ENCODE assay signal across 20 cellular contexts in the genomic region with DNA sequence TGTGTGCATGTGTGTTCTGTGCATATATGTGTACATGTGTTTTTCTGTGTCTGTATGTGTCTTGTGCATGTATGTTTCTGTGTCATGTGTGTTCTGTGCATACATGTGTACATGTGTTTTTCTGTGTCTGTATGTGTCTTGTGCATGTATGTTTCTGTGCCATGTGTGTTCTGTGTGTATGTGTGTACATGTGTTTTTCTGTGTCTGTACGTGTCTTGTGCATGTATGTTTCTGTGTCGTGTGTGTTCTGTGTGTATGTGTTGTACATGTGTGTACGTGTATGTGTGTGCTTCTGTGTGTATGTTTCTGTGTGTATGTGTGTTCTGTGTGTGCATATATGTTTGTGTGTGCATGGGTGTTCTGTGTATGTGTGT. TPM values are rescaled to one million over a fixed set of nuclear protein-coding genes. Genes with fewer than 3 reads are reported as not detected.
DNase-seq lines count a peak whose midpoint lies in the region; ATAC-seq, FAIRE-seq and TF ChIP-seq lines count a peak whose summit lies in the region.
"Had no signal": no experiment of that assay in that cellular context is flagged by ENCODE, and none has a peak within 500 bp of the region (broad histone marks: within the 10 kb centered on the region; RNA-seq: fewer than 3 reads in every experiment).

No MANE protein-coding gene starts in this region.

- TF ChIP-seq CTCF in K562 (IDR thresholded peaks at IDR 0.05 in 2 of 3, conservative IDR thresholded peaks at IDR 0.05 in 1 of 3; ENCODE audit: insufficient read depth in 2 of 3, low read depth in 1 of 3, low read length in 3 of 3) (no peak), pancreas (IDR thresholded peaks at IDR 0.05) (no peak)

- H3K9me3 ChIP-seq in K562 (replicated peaks; ENCODE audit: control insufficient read depth, insufficient read depth, low read depth, low read length) (peaks cover 9% of the 10 kb centered on the region; the same call in 1 of the 2 replicates), neuronal stem cell (replicated peaks in 1 of 2; ENCODE audit: control insufficient read depth in 2 of 2, insufficient read depth in 1 of 2, low read depth in 1 of 2, low read length in 2 of 2) (peaks cover 0 to 8% of the 10 kb centered on the region in 2 donors), pancreas (no peaks in the 10 kb centered on the region)

- H3K4me1 ChIP-seq in K562 (replicated peaks in 1 of 2; ENCODE audit: control insufficient read depth in 2 of 2, insufficient read depth in 2 of 2, low read length in 2 of 2) (no peaks in the 10 kb centered on the region), neuronal stem cell (ENCODE audit: control insufficient read depth in 2 of 2, insufficient read depth in 1 of 2, low read depth in 1 of 2, low read length in 2 of 2) (no peaks in the 10 kb centered on the region), pancreas (no peaks in the 10 kb centered on the region)
- H3K4me1 ChIP-seq: Caco-2 had no signal

- H3K27ac ChIP-seq in K562 (ENCODE audit: extremely low read depth, low read depth, low read length) (no peak overlapping the region), neuronal stem cell (replicated peaks; ENCODE audit: low read length) (no peak overlapping the region), pancreas (no peak overlapping the region)
- H3K27ac ChIP-seq: C4-2B, HL-60, KMS-11 had no signal

- H2BK5ac ChIP-seq in neuronal stem cell (ENCODE audit: low read length) = no peak overlapping the region

- H2AFZ ChIP-seq in K562 (ENCODE audit: low read depth, low read length) (no peak overlapping the region), neuronal stem cell (ENCODE audit: low read length) (no peak overlapping the region)

- H3K4me3 ChIP-seq in K562 (no peak overlapping the region), neuronal stem cell (ENCODE audit: low read length in 2 of 2) (no peak overlapping the region), pancreas (no peak overlapping the region)

- H3K23ac ChIP-seq in neuronal stem cell (ENCODE audit: low read depth, low read length, poor library complexity) = no peak overlapping the region

- TF ChIP-seq RAD21 in K562 (CRISPR knock-in tag; conservative IDR thresholded peaks at IDR 0.05 in 1 of 2, IDR thresholded peaks at IDR 0.05 in 1 of 2) = no peak

- H2BK12ac ChIP-seq in neuronal stem cell (ENCODE audit: low read length) = no peak overlapping the region

- no peak overlapping the region for H3K14ac ChIP-seq in neuronal stem cell (ENCODE audit: low read length)

- no peaks in the 10 kb centered on the region for H3K79me2 ChIP-seq in K562 (ENCODE audit: control insufficient read depth, insufficient read depth, low read length)

- no peak for TF ChIP-seq EP300 in K562 (IDR thresholded peaks at IDR 0.05; ENCODE audit: low read length)

- no peak overlapping the region for H3K18ac ChIP-seq in neuronal stem cell (ENCODE audit: low read length)

- DNase-seq in GM12891 (ENCODE audit: insufficient read length, low spot score) (no peak), HTR-8/SVneo (ENCODE audit: insufficient read length, low spot score) (no peak), K562 (ENCODE audit: extremely low read depth in 1 of 4, low spot score in 3 of 4) (no peak), neuronal stem cell (ENCODE audit: low spot score) (no peak), left lobe of liver (ENCODE audit: low spot score) (no peak), pancreas (no peak)
- DNase-seq: AML-193; Caco-2; CD4-positive, alpha-beta T cell; GDM1; GOT3; H9 had no signal

- FAIRE-seq in GM12891 (lab: Jason Lieb, UNC) (peak; percentile 90), HTR-8/SVneo (lab: Jason Lieb, UNC) (peak; percentile 99), K562 (lab: Jason Lieb, UNC) (peak; percentile 69), pancreas (lab: Jason Lieb, UNC) (no peak)
- FAIRE-seq: A204.1, D721Med had no signal

- H4K91ac ChIP-seq in neuronal stem cell (ENCODE audit: low read depth, low read length, poor library complexity) = no peak overlapping the region

- H3K27me3 ChIP-seq in K562 (ENCODE audit: control insufficient read depth in 2 of 2, insufficient read depth in 2 of 2, low read length in 2 of 2) = peaks cover 9 to 38% of the 10 kb centered on the region in 2 experiments; a peak in 4 of 5 replicates
- peaks cover 0 to 5% (median 3%) of the 10 kb centered on the region in 3 experiments for H3K27me3 ChIP-seq in neuronal stem cell (ENCODE audit: control insufficient read depth in 3 of 3, insufficient read depth in 3 of 3, low read depth in 1 of 3, low read length in 3 of 3)
- no peaks in the 10 kb centered on the region for H3K27me3 ChIP-seq in pancreas

- H2BK15ac ChIP-seq in neuronal stem cell (ENCODE audit: low read length) = no peak overlapping the region

- intact Hi-C loops in K562 (cut with micrococcal nuclease) = no loop called here
- intact Hi-C loops in pancreas (cut with DNase I) = no loop called here

- no peaks in the 10 kb centered on the region for H3K9me1 ChIP-seq in K562 (ENCODE audit: control insufficient read depth, insufficient read depth, low read length)

- in situ Hi-C loops in K562 (cut with MboI) = no loop called here

- peak overlapping the region; percentile 1 for H3K4ac ChIP-seq in neuronal stem cell (ENCODE audit: low read length)

- POLR2A ChIA-PET in K562 (lab: Yijun Ruan, JAX) = no interaction called here

- H3K79me1 ChIP-seq in neuronal stem cell (ENCODE audit: low read depth, low read length) = peaks cover 6% of the 10 kb centered on the region

- H3K4me2 ChIP-seq in K562 (ENCODE audit: insufficient read depth, low read length) (no peak overlapping the region), neuronal stem cell (ENCODE audit: insufficient read depth, low read length, poor library complexity, severe bottlenecking) (no peak overlapping the region)
- H3K4me2 ChIP-seq: KMS-11 had no signal

- no TSS peak for BruUV-seq in K562 (replicated peaks; lab: Mats Ljungman, UMichigan)

- no peaks in the 10 kb centered on the region; the same call in 1 of the 2 replicates for H4K20me1 ChIP-seq in K562 (replicated peaks; ENCODE audit: control insufficient read depth, insufficient read depth, low read length)

- no peak overlapping the region for H3K9ac ChIP-seq in K562 (ENCODE audit: insufficient read depth in 1 of 2, low read depth in 2 of 2, low read length in 2 of 2)
- peak overlapping the region; percentile 71 for H3K9ac ChIP-seq in neuronal stem cell (ENCODE audit: low read depth, low read length, poor library complexity)
- H3K9ac ChIP-seq: KMS-11 had no signal

- WGBS in K562 (ENCODE audit: insufficient coverage, low coverage, missing lambda C conversion rate) = 0% methylated on average over 3 of the region's 3 CpGs
- WGBS in neuronal stem cell (ENCODE audit: extremely low coverage in 2 of 2, insufficient read length in 2 of 2, insufficient replicate concordance in 1 of 2), 2 donors = no CpG with 5 or more reads among the region's 3 CpGs
- WGBS in pancreas, 2 donors = 68 to 73% methylated on average over 3 of the region's 3 CpGs

- H4K8ac ChIP-seq in neuronal stem cell (ENCODE audit: low read depth, low read length) = peak overlapping the region; percentile 43

- TF ChIP-seq POLR2A in GM12891 (IDR thresholded peaks at IDR 0.05; ENCODE audit: low read depth, low read length) = no peak
- TF ChIP-seq POLR2A in K562 (conservative IDR thresholded peaks at IDR 0.05) = no peak

- H2BK120ac ChIP-seq in neuronal stem cell (ENCODE audit: low read depth, low read length) = no peak overlapping the region

- ATAC-seq in K562 = no peak
- no peak for ATAC-seq in HG03469 (IDR thresholded peaks at IDR 0.05; ENCODE audit: unreplicated experiment)
- ATAC-seq in left lobe of liver = no peak
- no peak for ATAC-seq in pancreas

- no peaks in the 10 kb centered on the region for H3K36me3 ChIP-seq in K562 (ENCODE audit: control insufficient read depth, insufficient read depth, low read length)
- H3K36me3 ChIP-seq in neuronal stem cell (replicated peaks in 1 of 2; ENCODE audit: control insufficient read depth in 2 of 2, insufficient read depth in 2 of 2, low read length in 2 of 2) = no peaks in the 10 kb centered on the region
- H3K36me3 ChIP-seq in pancreas = no peaks in the 10 kb centered on the region

- no peak overlapping the region for H2AK5ac ChIP-seq in neuronal stem cell (ENCODE audit: low read depth, low read length)

- CTCF ChIA-PET in K562 (lab: Yijun Ruan, JAX; ENCODE audit: low intra/inter-chr PET ratio) = no interaction called here

RNA-seq across cellular contexts. Expression of a gene that starts 8.4 kb away (rescaled TPM):
- 8.5 TPM for polyA plus RNA-seq in GM12891 (2012; ENCODE audit: low read depth, missing spikeins)
- total RNA-seq in K562 (2011; cell fraction: chromatin; rRNA removed; ENCODE audit: low replicate concordance) = not detected in 2 replicates
- not detected in 2 replicates for total RNA-seq in K562 (2011; cell fraction: nucleolus; rRNA removed)
- total RNA-seq in K562 (2011; cell fraction: nucleoplasm; rRNA removed) = not detected in 2 replicates
- total RNA-seq in K562 (2014; rRNA removed) = not detected in 2 replicates
- total RNA-seq in K562 (2014; rRNA removed; fragmentation: Illumina TruSeq; extraction: Trizol) = not detected in 2 replicates
- total RNA-seq in K562 (2015; rRNA removed; fragmentation: Illumina TruSeq; extraction: Trizol) = 0.11 and 0.23 TPM in 2 replicates
- 0.27 TPM in 1 of 2 replicates, not detected in the other for total RNA-seq in K562 (2021)
- polyA plus RNA-seq in K562 (2011; rRNA removed) = 0.03 and 0.21 TPM in 2 replicates
- polyA plus RNA-seq in K562 (2011; cell fraction: cytosol; rRNA removed) = 0.22 TPM in 1 of 2 replicates, not detected in the other
- polyA plus RNA-seq in K562 (2011; cell fraction: nucleus; rRNA removed) = 0.07 and 0.18 TPM in 2 replicates
- 0.19 and 0.22 TPM in 2 replicates for polyA plus RNA-seq in K562 (2012)
- polyA plus RNA-seq in K562 (2014; fragmentation: Illumina TruSeq; extraction: Trizol) = 0.04 and 0.12 TPM in 2 replicates
- under 1 TPM in 1 of 2 experiments, not detected in 1; 0.03 TPM for polyA plus RNA-seq in K562 (2014; fragmentation: Nextera tagmentation; extraction: Ambion mirVana)
- polyA plus RNA-seq in K562 (2014; rRNA removed) = not detected in 2 replicates
- polyA minus RNA-seq in K562 (2011; rRNA and poly(A)+ RNA removed) = 0.11 TPM in 1 of 2 replicates, not detected in the other
- not detected in 2 replicates for polyA minus RNA-seq in K562 (2011; cell fraction: cytosol; rRNA and poly(A)+ RNA removed)
- polyA minus RNA-seq in K562 (2011; cell fraction: nucleus; rRNA and poly(A)+ RNA removed) = not detected in 2 replicates
- 1.6 TPM for polyA plus RNA-seq in neuronal stem cell (2013, experiment 1 of 2)
- polyA plus RNA-seq in neuronal stem cell (2013, experiment 2 of 2) = 1.4 TPM
- total RNA-seq in left lobe of liver = 14.0 TPM
- total RNA-seq in pancreas = 1 to 10 TPM in 3 of 6 donors, under 1 TPM in 3; 0.79 to 1.8 (median 1.2) TPM
- polyA plus RNA-seq in pancreas = 1 to 10 TPM; 1.3 to 3.1 TPM

RNA-seq across cellular contexts. Expression of a gene that starts 16.0 kb away (rescaled TPM):
- not detected for polyA plus RNA-seq in GM12891 (2012; ENCODE audit: low read depth, missing spikeins)
- not detected in 2 replicates for total RNA-seq in K562 (2011; cell fraction: chromatin; rRNA removed; ENCODE audit: low replicate concordance)
- not detected in 2 replicates for total RNA-seq in K562 (2011; cell fraction: nucleolus; rRNA removed)
- total RNA-seq in K562 (2011; cell fraction: nucleoplasm; rRNA removed) = not detected in 2 replicates
- total RNA-seq in K562 (2014; rRNA removed) (not detected in 2 replicates), K562 (2014; rRNA removed; fragmentation: Illumina TruSeq; extraction: Trizol) (not detected in 2 replicates), K562 (2015; rRNA removed; fragmentation: Illumina TruSeq; extraction: Trizol) (not detected in 2 replicates), K562 (2021) (not detected in 2 replicates), left lobe of liver (not detected), pancreas (1 to 10 TPM in 1 of 6 donors, under 1 TPM in 5; 0.19 to 4.7 (median 0.26) TPM)
- polyA plus RNA-seq in K562 (2011; rRNA removed) (not detected in 2 replicates), K562 (2014; fragmentation: Illumina TruSeq; extraction: Trizol) (not detected in 2 replicates), K562 (2014; fragmentation: Nextera tagmentation; extraction: Ambion mirVana) (not detected), K562 (2014; rRNA removed) (not detected in 2 replicates), pancreas (under 1 TPM; 0.28 to 0.42 TPM)
- polyA plus RNA-seq in K562 (2011; cell fraction: cytosol; rRNA removed) = not detected in 2 replicates
- polyA plus RNA-seq in K562 (2011; cell fraction: nucleus; rRNA removed) = not detected in 2 replicates
- not detected in 2 replicates for polyA plus RNA-seq in K562 (2012)
- polyA minus RNA-seq in K562 (2011; rRNA and poly(A)+ RNA removed) = not detected in 2 replicates
- polyA minus RNA-seq in K562 (2011; cell fraction: cytosol; rRNA and poly(A)+ RNA removed) = not detected in 2 replicates
- not detected in 2 replicates for polyA minus RNA-seq in K562 (2011; cell fraction: nucleus; rRNA and poly(A)+ RNA removed)
- not detected for polyA plus RNA-seq in neuronal stem cell (2013, experiment 1 of 2)
- polyA plus RNA-seq in neuronal stem cell (2013, experiment 2 of 2) = not detected
- total RNA-seq: H9, HT1080 had no signal
- polyA plus RNA-seq: BJ had no signal

RNA-seq across cellular contexts. Expression of a gene that starts 19.7 kb away (rescaled TPM):
- polyA plus RNA-seq in GM12891 (2012; ENCODE audit: low read depth, missing spikeins) = 19.1 TPM
- 18.4 and 49.5 TPM in 2 replicates for total RNA-seq in K562 (2011; cell fraction: chromatin; rRNA removed; ENCODE audit: low replicate concordance)
- total RNA-seq in K562 (2011; cell fraction: nucleolus; rRNA removed) = 26.0 and 28.6 TPM in 2 replicates
- 29.0 and 37.5 TPM in 2 replicates for total RNA-seq in K562 (2011; cell fraction: nucleoplasm; rRNA removed)
- total RNA-seq in K562 (2014; rRNA removed) = 35.5 and 51.8 TPM in 2 replicates
- 23.8 and 30.5 TPM in 2 replicates for total RNA-seq in K562 (2014; rRNA removed; fragmentation: Illumina TruSeq; extraction: Trizol)
- total RNA-seq in K562 (2015; rRNA removed; fragmentation: Illumina TruSeq; extraction: Trizol) = 38.9 and 40.2 TPM in 2 replicates
- total RNA-seq in K562 (2021) = 79.9 and 88.0 TPM in 2 replicates
- 36.9 and 45.6 TPM in 2 replicates for polyA plus RNA-seq in K562 (2011; rRNA removed)
- polyA plus RNA-seq in K562 (2011; cell fraction: cytosol; rRNA removed) = 59.4 and 62.4 TPM in 2 replicates
- polyA plus RNA-seq in K562 (2011; cell fraction: nucleus; rRNA removed) = 36.7 and 44.4 TPM in 2 replicates
- polyA plus RNA-seq in K562 (2012) = 42.9 and 66.5 TPM in 2 replicates
- 64.8 and 78.7 TPM in 2 replicates for polyA plus RNA-seq in K562 (2014; fragmentation: Illumina TruSeq; extraction: Trizol)
- 10 to 100 TPM; 11.4 to 20.6 TPM for polyA plus RNA-seq in K562 (2014; fragmentation: Nextera tagmentation; extraction: Ambion mirVana)
- 44.9 and 50.1 TPM in 2 replicates for polyA plus RNA-seq in K562 (2014; rRNA removed)
- polyA minus RNA-seq in K562 (2011; rRNA and poly(A)+ RNA removed) = 29.5 and 44.1 TPM in 2 replicates
- polyA minus RNA-seq in K562 (2011; cell fraction: cytosol; rRNA and poly(A)+ RNA removed) = 35.7 and 39.5 TPM in 2 replicates
- 8.5 and 9.6 TPM in 2 replicates for polyA minus RNA-seq in K562 (2011; cell fraction: nucleus; rRNA and poly(A)+ RNA removed)
- 67.4 TPM for polyA plus RNA-seq in neuronal stem cell (2013, experiment 1 of 2)
- 67.1 TPM for polyA plus RNA-seq in neuronal stem cell (2013, experiment 2 of 2)
- 156 TPM for total RNA-seq in left lobe of liver
- 10 to 100 TPM; 40.1 to 78.5 (median 55.9) TPM for total RNA-seq in pancreas
- polyA plus RNA-seq in pancreas = 10 to 100 TPM; 48.9 to 91.9 TPM

RNA-seq across cellular contexts. Expression of a gene that starts 47.5 kb away (rescaled TPM):
- 32.7 TPM for polyA plus RNA-seq in GM12891 (2012; ENCODE audit: low read depth, missing spikeins)
- 145 and 300 TPM in 2 replicates for total RNA-seq in K562 (2011; cell fraction: chromatin; rRNA removed; ENCODE audit: low replicate concordance)
- total RNA-seq in K562 (2011; cell fraction: nucleolus; rRNA removed) = 204 and 205 TPM in 2 replicates
- 164 and 167 TPM in 2 replicates for total RNA-seq in K562 (2011; cell fraction: nucleoplasm; rRNA removed)
- 28.8 and 31.9 TPM in 2 replicates for total RNA-seq in K562 (2014; rRNA removed)
- 28.3 and 42.2 TPM in 2 replicates for total RNA-seq in K562 (2014; rRNA removed; fragmentation: Illumina TruSeq; extraction: Trizol)
- 39.4 and 40.8 TPM in 2 replicates for total RNA-seq in K562 (2015; rRNA removed; fragmentation: Illumina TruSeq; extraction: Trizol)
- 56.8 and 63.6 TPM in 2 replicates for total RNA-seq in K562 (2021)
- polyA plus RNA-seq in K562 (2011; rRNA removed) = 42.4 and 52.0 TPM in 2 replicates
- 38.3 and 39.8 TPM in 2 replicates for polyA plus RNA-seq in K562 (2011; cell fraction: cytosol; rRNA removed)
- 305 and 323 TPM in 2 replicates for polyA plus RNA-seq in K562 (2011; cell fraction: nucleus; rRNA removed)
- 49.7 and 52.4 TPM in 2 replicates for polyA plus RNA-seq in K562 (2012)
- 37.1 and 39.9 TPM in 2 replicates for polyA plus RNA-seq in K562 (2014; fragmentation: Illumina TruSeq; extraction: Trizol)
- 1 to 10 TPM; 4.2 to 5.9 TPM for polyA plus RNA-seq in K562 (2014; fragmentation: Nextera tagmentation; extraction: Ambion mirVana)
- polyA plus RNA-seq in K562 (2014; rRNA removed) = 59.9 and 63.8 TPM in 2 replicates
- polyA minus RNA-seq in K562 (2011; rRNA and poly(A)+ RNA removed) = 30.1 and 37.1 TPM in 2 replicates
- polyA minus RNA-seq in K562 (2011; cell fraction: cytosol; rRNA and poly(A)+ RNA removed) = 9.9 and 11.5 TPM in 2 replicates
- 60.3 and 89.4 TPM in 2 replicates for polyA minus RNA-seq in K562 (2011; cell fraction: nucleus; rRNA and poly(A)+ RNA removed)
- 38.7 TPM for polyA plus RNA-seq in neuronal stem cell (2013, experiment 1 of 2)
- polyA plus RNA-seq in neuronal stem cell (2013, experiment 2 of 2) = 39.5 TPM
- 21.5 TPM for total RNA-seq in left lobe of liver
- 10 to 100 TPM; 14.4 to 27.6 (median 22.4) TPM for total RNA-seq in pancreas
- polyA plus RNA-seq in pancreas = 10 to 100 TPM; 38.3 to 38.5 TPM
